13 cellular contexts compared by ENCODE assay signal in the genomic region with DNA sequence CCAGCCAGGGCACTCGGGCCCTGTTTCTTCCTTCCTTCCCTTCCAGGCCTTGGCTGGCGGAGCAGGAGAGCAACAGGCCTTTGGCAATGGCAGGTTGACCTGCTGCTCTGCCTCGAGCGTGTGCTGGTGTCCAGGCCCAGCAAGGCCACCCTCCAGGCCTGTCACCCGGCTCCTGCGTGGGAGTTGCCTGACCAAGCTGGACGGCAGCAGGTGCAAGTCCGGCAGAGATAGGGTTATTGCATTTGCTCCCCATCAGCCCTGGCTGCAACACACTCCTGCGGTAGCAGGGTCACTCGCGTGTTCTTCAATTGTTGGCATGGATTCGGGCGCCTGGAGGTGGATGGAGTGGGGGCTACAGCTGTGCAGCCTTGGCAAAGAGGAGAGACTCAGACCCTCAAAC.
DNase-seq lines count a peak whose midpoint lies in the region; ATAC-seq and TF ChIP-seq lines count a peak whose summit lies in the region.
"Had no signal": no experiment of that assay in that cellular context is flagged by ENCODE, and none has a peak within 500 bp of the region (broad histone marks: within the 10 kb centered on the region; RNA-seq: fewer than 3 reads in every experiment).

No MANE protein-coding gene starts in this region.

- intact Hi-C loops in CD14-positive monocyte (cut with micrococcal nuclease): no loop called here
- intact Hi-C loops in sigmoid colon (cut with DNase I): loop anchor here (5.0 to 10.0 kb wide), 3 partner anchors 39 to 1416 kb away; no protein-coding TSS in a partner anchor

- H3K4me3 ChIP-seq in sigmoid colon: no peak overlapping the region
- H3K4me3 ChIP-seq: GM12878 had no signal

- ATAC-seq in activated CD8-positive, alpha-beta memory T cell treated with anti-CD3 and anti-CD28 coated beads, Interleukin-2, amount 10 ng/mL, durations not matched to agents 7 days and 5 days: no peak
- ATAC-seq: GM12878, HCT116 had no signal

- H3K4me3 Mint-ChIP-seq in CD14-positive monocyte (no peak overlapping the region), brain (no peak overlapping the region), neural crest cell (no peak overlapping the region)
- H3K4me3 Mint-ChIP-seq in activated CD8-positive, alpha-beta memory T cell treated with anti-CD3 and anti-CD28 coated beads, Interleukin-2, amount 10 ng/mL, durations not matched to agents 7 days and 5 days: no peak overlapping the region
- H3K4me3 Mint-ChIP-seq: B cell; CD4-positive, alpha-beta memory T cell had no signal

- TF ChIP-seq EP300 in sigmoid colon (IDR thresholded peaks at IDR 0.05): no peak

- peaks cover 19 to 24% (median 20%) of the 10 kb centered on the region in 3 donors for H3K27me3 Mint-ChIP-seq in CD14-positive monocyte (ENCODE audit: low read depth in 3 of 3)
- H3K27me3 Mint-ChIP-seq in brain: peaks cover 3% of the 10 kb centered on the region
- peaks cover 2% of the 10 kb centered on the region for H3K27me3 Mint-ChIP-seq in neural crest cell (ENCODE audit: low read depth)
- H3K27me3 Mint-ChIP-seq in activated CD8-positive, alpha-beta memory T cell treated with anti-CD3 and anti-CD28 coated beads, Interleukin-2, amount 10 ng/mL, durations not matched to agents 7 days and 5 days: peaks cover 74% of the 10 kb centered on the region

- 91 to 93% methylated on average over 13 of the region's 13 CpGs for WGBS in sigmoid colon, 2 donors

- no peak for TF ChIP-seq POLR2A in sigmoid colon (IDR thresholded peaks at IDR 0.05)

- CTCF ChIA-PET in activated CD8-positive, alpha-beta memory T cell treated with anti-CD3 and anti-CD28 coated beads, Interleukin-2, amount 10 ng/mL, durations not matched to agents 7 days and 5 days (lab: Charles Lee): no interaction called here

- H3K27ac Mint-ChIP-seq in CD14-positive monocyte (peak overlapping the region in 4 of 7 donors; percentile 10 to 84 (median 51)), brain (peak overlapping the region in 3 of 5 experiments; percentile 30 to 81 (median 66)), neural crest cell (ENCODE audit: unreplicated experiment) (peak overlapping the region; percentile 43)
- H3K27ac Mint-ChIP-seq in activated CD8-positive, alpha-beta memory T cell treated with anti-CD3 and anti-CD28 coated beads, Interleukin-2, amount 10 ng/mL, durations not matched to agents 7 days and 5 days: no peak overlapping the region
- H3K27ac Mint-ChIP-seq: B cell; CD4-positive, alpha-beta memory T cell had no signal

- H3K9me3 ChIP-seq in sigmoid colon: no peaks in the 10 kb centered on the region

- H3K27me3 ChIP-seq in sigmoid colon: no peaks in the 10 kb centered on the region

- no peaks in the 10 kb centered on the region for H3K36me3 Mint-ChIP-seq in CD14-positive monocyte
- H3K36me3 Mint-ChIP-seq in brain: no peaks in the 10 kb centered on the region
- H3K36me3 Mint-ChIP-seq in neural crest cell (ENCODE audit: low read depth): no peaks in the 10 kb centered on the region
- H3K36me3 Mint-ChIP-seq in activated CD8-positive, alpha-beta memory T cell treated with anti-CD3 and anti-CD28 coated beads, Interleukin-2, amount 10 ng/mL, durations not matched to agents 7 days and 5 days: no peaks in the 10 kb centered on the region
- H3K36me3 Mint-ChIP-seq: CD4-positive, alpha-beta memory T cell had no signal

- peaks cover 0 to 17% (median 3%) of the 10 kb centered on the region in 4 donors for H3K4me1 ChIP-seq in sigmoid colon

- H3K36me3 ChIP-seq in sigmoid colon: no peaks in the 10 kb centered on the region

- no peak overlapping the region for H3K27ac ChIP-seq in sigmoid colon

- DNase-seq in CD14-positive monocyte (ENCODE audit: low spot score) (no peak), neural crest cell (ENCODE audit: low read depth, low spot score) (no peak), sigmoid colon (peak; percentile 35), kidney glomerular epithelial cell (lab: John Stamatoyannopoulos, UW) (no peak)
- DNase-seq in activated CD8-positive, alpha-beta memory T cell treated with anti-CD3 and anti-CD28 coated beads, Interleukin-2, amount 10 ng/mL, durations not matched to agents 7 days and 5 days: no peak
- no peak for DNase-seq in activated T-cell treated with anti-CD3 and anti-CD28 coated beads, Interleukin-2, amount 50 U/mL, for 1 hour
- DNase-seq: C1 segment of cervical spinal cord; CD4-positive, alpha-beta memory T cell; DMS79 had no signal

- H3K4me1 Mint-ChIP-seq in CD14-positive monocyte (peaks cover 9% of the 10 kb centered on the region), brain (peaks cover 50% of the 10 kb centered on the region), neural crest cell (peaks cover 20% of the 10 kb centered on the region)
- H3K4me1 Mint-ChIP-seq in activated CD8-positive, alpha-beta memory T cell treated with anti-CD3 and anti-CD28 coated beads, Interleukin-2, amount 10 ng/mL, durations not matched to agents 7 days and 5 days: peaks cover 3% of the 10 kb centered on the region

- H3K9me3 Mint-ChIP-seq in CD14-positive monocyte (peaks cover 0 to 4% (median 0%) of the 10 kb centered on the region in 7 donors), brain (peaks cover 0 to 16% (median 5%) of the 10 kb centered on the region in 5 experiments), neural crest cell (peaks cover 2% of the 10 kb centered on the region)
- no peaks in the 10 kb centered on the region for H3K9me3 Mint-ChIP-seq in activated CD8-positive, alpha-beta memory T cell treated with anti-CD3 and anti-CD28 coated beads, Interleukin-2, amount 10 ng/mL, durations not matched to agents 7 days and 5 days (ENCODE audit: low read depth)
- H3K9me3 Mint-ChIP-seq: CD4-positive, alpha-beta memory T cell had no signal

- no peak for TF ChIP-seq CTCF in CD14-positive monocyte (IDR thresholded peaks at IDR 0.05)
- no peak for TF ChIP-seq CTCF in brain (conservative IDR thresholded peaks at IDR 0.05)
- TF ChIP-seq CTCF in neural crest cell (conservative IDR thresholded peaks at IDR 0.05): no peak
- no peak for TF ChIP-seq CTCF in sigmoid colon (IDR thresholded peaks at IDR 0.05)
